1 cellular context compared by ENCODE assay signal in genomic region chr12:122752464-122753212, GRCh38.
TF ChIP-seq lines count a peak whose summit lies in the region.

A gene with protein sequence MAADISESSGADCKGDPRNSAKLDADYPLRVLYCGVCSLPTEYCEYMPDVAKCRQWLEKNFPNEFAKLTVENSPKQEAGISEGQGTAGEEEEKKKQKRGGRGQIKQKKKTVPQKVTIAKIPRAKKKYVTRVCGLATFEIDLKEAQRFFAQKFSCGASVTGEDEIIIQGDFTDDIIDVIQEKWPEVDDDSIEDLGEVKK (plus strand): TSS chr12:122752824. CDS start chr12:122753702, 878 bp downstream.

TF ChIP-seq in HepG2, 621 proteins besides CTCF, POLR2A, EP300 and RAD21 (continued from another document and continues in another):
- TF ChIP-seq, protein P1, sequence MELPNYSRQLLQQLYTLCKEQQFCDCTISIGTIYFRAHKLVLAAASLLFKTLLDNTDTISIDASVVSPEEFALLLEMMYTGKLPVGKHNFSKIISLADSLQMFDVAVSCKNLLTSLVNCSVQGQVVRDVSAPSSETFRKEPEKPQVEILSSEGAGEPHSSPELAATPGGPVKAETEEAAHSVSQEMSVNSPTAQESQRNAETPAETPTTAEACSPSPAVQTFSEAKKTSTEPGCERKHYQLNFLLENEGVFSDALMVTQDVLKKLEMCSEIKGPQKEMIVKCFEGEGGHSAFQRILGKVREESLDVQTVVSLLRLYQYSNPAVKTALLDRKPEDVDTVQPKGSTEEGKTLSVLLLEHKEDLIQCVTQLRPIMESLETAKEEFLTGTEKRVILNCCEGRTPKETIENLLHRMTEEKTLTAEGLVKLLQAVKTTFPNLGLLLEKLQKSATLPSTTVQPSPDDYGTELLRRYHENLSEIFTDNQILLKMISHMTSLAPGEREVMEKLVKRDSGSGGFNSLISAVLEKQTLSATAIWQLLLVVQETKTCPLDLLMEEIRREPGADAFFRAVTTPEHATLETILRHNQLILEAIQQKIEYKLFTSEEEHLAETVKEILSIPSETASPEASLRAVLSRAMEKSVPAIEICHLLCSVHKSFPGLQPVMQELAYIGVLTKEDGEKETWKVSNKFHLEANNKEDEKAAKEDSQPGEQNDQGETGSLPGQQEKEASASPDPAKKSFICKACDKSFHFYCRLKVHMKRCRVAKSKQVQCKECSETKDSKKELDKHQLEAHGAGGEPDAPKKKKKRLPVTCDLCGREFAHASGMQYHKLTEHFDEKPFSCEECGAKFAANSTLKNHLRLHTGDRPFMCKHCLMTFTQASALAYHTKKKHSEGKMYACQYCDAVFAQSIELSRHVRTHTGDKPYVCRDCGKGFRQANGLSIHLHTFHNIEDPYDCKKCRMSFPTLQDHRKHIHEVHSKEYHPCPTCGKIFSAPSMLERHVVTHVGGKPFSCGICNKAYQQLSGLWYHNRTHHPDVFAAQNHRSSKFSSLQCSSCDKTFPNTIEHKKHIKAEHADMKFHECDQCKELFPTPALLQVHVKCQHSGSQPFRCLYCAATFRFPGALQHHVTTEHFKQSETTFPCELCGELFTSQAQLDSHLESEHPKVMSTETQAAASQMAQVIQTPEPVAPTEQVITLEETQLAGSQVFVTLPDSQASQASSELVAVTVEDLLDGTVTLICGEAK (IDR thresholded peaks at IDR 0.05), result no peak
- TF ChIP-seq, protein P1 (CRISPR knock-in tag; IDR thresholded peaks at IDR 0.05), result peak; percentile 52
- 0 out of 2 replicates have a peak, but pooled peaks have one; percentile 36 for TF ChIP-seq ZSCAN29 (CRISPR knock-in tag; conservative IDR thresholded peaks at IDR 0.05)
- TF ChIP-seq ZNF646 (CRISPR knock-in tag; IDR thresholded peaks at IDR 0.05), result no peak; the same call in 1 of the 2 replicates
- 0 out of 2 replicates have a peak, but pooled peaks have one; percentile 25 for TF ChIP-seq SP2 (CRISPR knock-in tag; IDR thresholded peaks at IDR 0.05)
- no peak for TF ChIP-seq KDM6A (CRISPR knock-in tag; IDR thresholded peaks at IDR 0.05; ENCODE audit: low read depth)
- TF ChIP-seq SRF (IDR thresholded peaks at IDR 0.05; ENCODE audit: low read depth, low read length), result no peak
- peak; percentile 52; the same call in 1 of the 2 replicates for TF ChIP-seq GFI1 (CRISPR knock-in tag; IDR thresholded peaks at IDR 0.05; ENCODE audit: borderline replicate concordance)
- TF ChIP-seq RELA (CRISPR knock-in tag; IDR thresholded peaks at IDR 0.05), result 0 out of 2 replicates have a peak, but pooled peaks have one; percentile 52
- TF ChIP-seq KAT2B (IDR thresholded peaks at IDR 0.05; ENCODE audit: borderline replicate concordance, low read depth, low read length), result no peak
- TF ChIP-seq, protein P2, sequence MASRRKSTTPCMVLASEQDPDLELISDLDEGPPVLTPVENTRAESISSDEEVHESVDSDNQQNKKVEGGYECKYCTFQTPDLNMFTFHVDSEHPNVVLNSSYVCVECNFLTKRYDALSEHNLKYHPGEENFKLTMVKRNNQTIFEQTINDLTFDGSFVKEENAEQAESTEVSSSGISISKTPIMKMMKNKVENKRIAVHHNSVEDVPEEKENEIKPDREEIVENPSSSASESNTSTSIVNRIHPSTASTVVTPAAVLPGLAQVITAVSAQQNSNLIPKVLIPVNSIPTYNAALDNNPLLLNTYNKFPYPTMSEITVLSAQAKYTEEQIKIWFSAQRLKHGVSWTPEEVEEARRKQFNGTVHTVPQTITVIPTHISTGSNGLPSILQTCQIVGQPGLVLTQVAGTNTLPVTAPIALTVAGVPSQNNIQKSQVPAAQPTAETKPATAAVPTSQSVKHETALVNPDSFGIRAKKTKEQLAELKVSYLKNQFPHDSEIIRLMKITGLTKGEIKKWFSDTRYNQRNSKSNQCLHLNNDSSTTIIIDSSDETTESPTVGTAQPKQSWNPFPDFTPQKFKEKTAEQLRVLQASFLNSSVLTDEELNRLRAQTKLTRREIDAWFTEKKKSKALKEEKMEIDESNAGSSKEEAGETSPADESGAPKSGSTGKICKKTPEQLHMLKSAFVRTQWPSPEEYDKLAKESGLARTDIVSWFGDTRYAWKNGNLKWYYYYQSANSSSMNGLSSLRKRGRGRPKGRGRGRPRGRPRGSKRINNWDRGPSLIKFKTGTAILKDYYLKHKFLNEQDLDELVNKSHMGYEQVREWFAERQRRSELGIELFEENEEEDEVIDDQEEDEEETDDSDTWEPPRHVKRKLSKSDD (CRISPR knock-in tag; IDR thresholded peaks at IDR 0.05; ENCODE audit: low read depth), result no peak
- TF ChIP-seq HOXD1 (CRISPR knock-in tag; IDR thresholded peaks at IDR 0.05), result peak; percentile 85; the same call in 1 of the 2 replicates
- TF ChIP-seq ZNF563 (CRISPR knock-in tag; IDR thresholded peaks at IDR 0.05), result peak; percentile 93
- TF ChIP-seq ZNF343 (CRISPR knock-in tag; IDR thresholded peaks at IDR 0.05), result no peak
- TF ChIP-seq AHR (CRISPR knock-in tag; IDR thresholded peaks at IDR 0.05), result no peak; the same call in 1 of the 2 replicates
- TF ChIP-seq SPEN (CRISPR knock-in tag; IDR thresholded peaks at IDR 0.05; ENCODE audit: low read depth), result peak; percentile 99
- TF ChIP-seq ZBTB1 (CRISPR knock-in tag; IDR thresholded peaks at IDR 0.05; ENCODE audit: borderline replicate concordance), result no peak
- 0 out of 2 replicates have a peak, but pooled peaks have one; percentile 73 for TF ChIP-seq ZNF225 (CRISPR knock-in tag; IDR thresholded peaks at IDR 0.05)
- TF ChIP-seq ZNF891 (CRISPR knock-in tag; IDR thresholded peaks at IDR 0.05), result peak; percentile 78; the same call in 1 of the 2 replicates
- TF ChIP-seq, protein P3, sequence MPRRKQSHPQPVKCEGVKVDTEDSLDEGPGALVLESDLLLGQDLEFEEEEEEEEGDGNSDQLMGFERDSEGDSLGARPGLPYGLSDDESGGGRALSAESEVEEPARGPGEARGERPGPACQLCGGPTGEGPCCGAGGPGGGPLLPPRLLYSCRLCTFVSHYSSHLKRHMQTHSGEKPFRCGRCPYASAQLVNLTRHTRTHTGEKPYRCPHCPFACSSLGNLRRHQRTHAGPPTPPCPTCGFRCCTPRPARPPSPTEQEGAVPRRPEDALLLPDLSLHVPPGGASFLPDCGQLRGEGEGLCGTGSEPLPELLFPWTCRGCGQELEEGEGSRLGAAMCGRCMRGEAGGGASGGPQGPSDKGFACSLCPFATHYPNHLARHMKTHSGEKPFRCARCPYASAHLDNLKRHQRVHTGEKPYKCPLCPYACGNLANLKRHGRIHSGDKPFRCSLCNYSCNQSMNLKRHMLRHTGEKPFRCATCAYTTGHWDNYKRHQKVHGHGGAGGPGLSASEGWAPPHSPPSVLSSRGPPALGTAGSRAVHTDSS (CRISPR knock-in tag; conservative IDR thresholded peaks at IDR 0.05), result no peak
- no peak for TF ChIP-seq ZNF24 (IDR thresholded peaks at IDR 0.05)
- TF ChIP-seq EZH2 (conservative IDR thresholded peaks at IDR 0.05; ENCODE audit: low read depth, low read length), result no peak
- no peak for TF ChIP-seq MAFK (conservative IDR thresholded peaks at IDR 0.05 in 1 of 2, IDR thresholded peaks at IDR 0.05 in 1 of 2; ENCODE audit: low read length in 2 of 2)
- peak; percentile 59; the same call in 1 of the 2 replicates for TF ChIP-seq MEIS1 (CRISPR knock-in tag; IDR thresholded peaks at IDR 0.05; ENCODE audit: borderline replicate concordance)
- TF ChIP-seq ZBTB42 (CRISPR knock-in tag; IDR thresholded peaks at IDR 0.05), result peak; percentile 75; the same call in 1 of the 2 replicates
- 0 out of 2 replicates have a peak, but pooled peaks have one; percentile 38 for TF ChIP-seq ZNF235 (CRISPR knock-in tag; IDR thresholded peaks at IDR 0.05; ENCODE audit: borderline replicate concordance)
- TF ChIP-seq, protein P4, sequence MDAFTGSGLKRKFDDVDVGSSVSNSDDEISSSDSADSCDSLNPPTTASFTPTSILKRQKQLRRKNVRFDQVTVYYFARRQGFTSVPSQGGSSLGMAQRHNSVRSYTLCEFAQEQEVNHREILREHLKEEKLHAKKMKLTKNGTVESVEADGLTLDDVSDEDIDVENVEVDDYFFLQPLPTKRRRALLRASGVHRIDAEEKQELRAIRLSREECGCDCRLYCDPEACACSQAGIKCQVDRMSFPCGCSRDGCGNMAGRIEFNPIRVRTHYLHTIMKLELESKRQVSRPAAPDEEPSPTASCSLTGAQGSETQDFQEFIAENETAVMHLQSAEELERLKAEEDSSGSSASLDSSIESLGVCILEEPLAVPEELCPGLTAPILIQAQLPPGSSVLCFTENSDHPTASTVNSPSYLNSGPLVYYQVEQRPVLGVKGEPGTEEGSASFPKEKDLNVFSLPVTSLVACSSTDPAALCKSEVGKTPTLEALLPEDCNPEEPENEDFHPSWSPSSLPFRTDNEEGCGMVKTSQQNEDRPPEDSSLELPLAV (CRISPR knock-in tag; conservative IDR thresholded peaks at IDR 0.05; ENCODE audit: low read depth), result no peak
- TF ChIP-seq, protein P5, sequence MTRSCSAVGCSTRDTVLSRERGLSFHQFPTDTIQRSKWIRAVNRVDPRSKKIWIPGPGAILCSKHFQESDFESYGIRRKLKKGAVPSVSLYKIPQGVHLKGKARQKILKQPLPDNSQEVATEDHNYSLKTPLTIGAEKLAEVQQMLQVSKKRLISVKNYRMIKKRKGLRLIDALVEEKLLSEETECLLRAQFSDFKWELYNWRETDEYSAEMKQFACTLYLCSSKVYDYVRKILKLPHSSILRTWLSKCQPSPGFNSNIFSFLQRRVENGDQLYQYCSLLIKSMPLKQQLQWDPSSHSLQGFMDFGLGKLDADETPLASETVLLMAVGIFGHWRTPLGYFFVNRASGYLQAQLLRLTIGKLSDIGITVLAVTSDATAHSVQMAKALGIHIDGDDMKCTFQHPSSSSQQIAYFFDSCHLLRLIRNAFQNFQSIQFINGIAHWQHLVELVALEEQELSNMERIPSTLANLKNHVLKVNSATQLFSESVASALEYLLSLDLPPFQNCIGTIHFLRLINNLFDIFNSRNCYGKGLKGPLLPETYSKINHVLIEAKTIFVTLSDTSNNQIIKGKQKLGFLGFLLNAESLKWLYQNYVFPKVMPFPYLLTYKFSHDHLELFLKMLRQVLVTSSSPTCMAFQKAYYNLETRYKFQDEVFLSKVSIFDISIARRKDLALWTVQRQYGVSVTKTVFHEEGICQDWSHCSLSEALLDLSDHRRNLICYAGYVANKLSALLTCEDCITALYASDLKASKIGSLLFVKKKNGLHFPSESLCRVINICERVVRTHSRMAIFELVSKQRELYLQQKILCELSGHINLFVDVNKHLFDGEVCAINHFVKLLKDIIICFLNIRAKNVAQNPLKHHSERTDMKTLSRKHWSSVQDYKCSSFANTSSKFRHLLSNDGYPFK (CRISPR knock-in tag; IDR thresholded peaks at IDR 0.05; ENCODE audit: borderline replicate concordance), result peak; percentile 75
- TF ChIP-seq CREB1 (IDR thresholded peaks at IDR 0.05), result peak; percentile 60
- peak; percentile 52 for TF ChIP-seq CREB1 (CRISPR knock-in tag; IDR thresholded peaks at IDR 0.05)
- no peak for TF ChIP-seq TSC22D2 (CRISPR knock-in tag; IDR thresholded peaks at IDR 0.05; ENCODE audit: borderline replicate concordance)
